In the genomic region with DNA sequence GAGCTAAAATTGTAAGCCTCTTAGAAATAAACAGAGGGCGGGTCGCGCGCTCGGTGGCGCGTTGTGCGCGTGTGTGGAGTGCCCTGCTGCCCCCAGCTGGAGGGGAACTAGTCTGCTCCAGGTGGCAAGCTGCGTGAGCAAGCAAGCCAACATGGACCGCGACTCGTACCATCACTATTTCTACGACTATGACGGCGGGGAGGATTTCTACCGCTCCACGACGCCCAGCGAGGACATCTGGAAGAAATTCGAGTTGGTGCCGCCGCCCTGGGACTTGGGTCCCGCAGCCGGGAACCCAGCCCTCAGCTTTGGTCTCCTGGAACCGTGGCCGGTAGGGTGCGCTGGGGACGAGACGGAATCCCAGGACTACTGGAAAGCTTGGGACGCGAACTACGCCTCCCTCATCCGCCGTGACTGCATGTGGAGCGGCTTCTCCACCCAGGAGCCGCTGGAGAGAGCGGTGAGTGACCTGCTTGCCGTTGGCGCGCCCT, we compare ENCODE assay signal across 11 cellular contexts.
DNase-seq lines count a peak whose midpoint lies in the region; ATAC-seq lines count a peak whose summit lies in the region.
"Had no signal": no experiment of that assay in that cellular context is flagged by ENCODE, and none has a peak within 500 bp of the region (broad histone marks: within the 10 kb centered on the region; RNA-seq: fewer than 3 reads in every experiment).

No MANE protein-coding gene starts in this region.

- no peak overlapping the region for H3K27ac ChIP-seq in iPS-20b (ENCODE audit: low read length)
- H3K27ac ChIP-seq in effector memory CD4-positive, alpha-beta T cell (ENCODE audit: insufficient read depth, low read length, poor library complexity, severe bottlenecking), result no peak overlapping the region
- H3K27ac ChIP-seq: heart left ventricle had no signal

- peak overlapping the region; percentile 66 for H3K4me3 ChIP-seq in iPS-20b (ENCODE audit: low read length)
- no peak overlapping the region for H3K4me3 ChIP-seq in effector memory CD4-positive, alpha-beta T cell (ENCODE audit: insufficient read depth, low read depth, low read length, poor library complexity, severe bottlenecking)
- H3K4me3 ChIP-seq: heart left ventricle had no signal

- no peaks in the 10 kb centered on the region for H3K9me3 ChIP-seq in iPS-20b (ENCODE audit: insufficient read depth, low read depth, low read length)
- no peaks in the 10 kb centered on the region for H3K9me3 ChIP-seq in effector memory CD4-positive, alpha-beta T cell (ENCODE audit: control insufficient read depth, low read length)

- H3K36me3 ChIP-seq in iPS-20b (ENCODE audit: insufficient read depth, low read depth, low read length), result no peaks in the 10 kb centered on the region
- no peaks in the 10 kb centered on the region for H3K36me3 ChIP-seq in effector memory CD4-positive, alpha-beta T cell (ENCODE audit: control insufficient read depth, insufficient read depth, low read length)
- H3K36me3 ChIP-seq: heart left ventricle had no signal

- peaks cover 5% of the 10 kb centered on the region for H3K4me1 Mint-ChIP-seq in activated naive CD4-positive, alpha-beta T cell treated with anti-CD3 and anti-CD28 coated beads, Interleukin-2, amount 10 ng/mL, durations not matched to agents 7 days and 5 days
- H3K4me1 Mint-ChIP-seq in activated naive CD8-positive, alpha-beta T cell treated with anti-CD3 and anti-CD28 coated beads, Interleukin-2, amount 10 ng/mL, durations not matched to agents 7 days and 5 days, result no peaks in the 10 kb centered on the region
- H3K4me1 Mint-ChIP-seq in T-helper 2 cell treated with Interferon-gamma antibody and Interleukin-4, amounts not matched to agents 5 μg/mL and 100 μg/mL, for 36 hours (ENCODE audit: low read depth), result no peaks in the 10 kb centered on the region
- no peaks in the 10 kb centered on the region for H3K4me1 Mint-ChIP-seq in immature natural killer cell

- no peak overlapping the region for H3K9ac ChIP-seq in iPS-20b (ENCODE audit: low read depth, low read length)

- peak; percentile 42 for ATAC-seq in activated naive CD8-positive, alpha-beta T cell treated with anti-CD3 and anti-CD28 coated beads, Interleukin-2, amount 10 ng/mL, durations not matched to agents 7 days and 5 days (ENCODE audit: low read depth)
- ATAC-seq in stimulated activated naive CD8-positive, alpha-beta T cell treated with anti-CD3 and anti-CD28 coated beads, Interleukin-15, Interleukin-2, amounts not matched to agents 100 U/mL and 50 U/mL, for 24 hours, result no peak
- ATAC-seq: activated CD4-positive, CD25-positive, alpha-beta regulatory T cell treated with anti-CD3 and anti-CD28 coated beads, Interleukin-2, amount 50 U/mL, for 24 hours; heart left ventricle had no signal

- POLR2A ChIA-PET in activated naive CD8-positive, alpha-beta T cell treated with anti-CD3 and anti-CD28 coated beads, Interleukin-2, amount 10 ng/mL, durations not matched to agents 7 days and 5 days (lab: Charles Lee), result no interaction called here

- H3K4me1 ChIP-seq in iPS-20b (ENCODE audit: insufficient read depth, low read length), result no peaks in the 10 kb centered on the region
- no peaks in the 10 kb centered on the region for H3K4me1 ChIP-seq in effector memory CD4-positive, alpha-beta T cell (ENCODE audit: control insufficient read depth, insufficient read depth, low read length, poor library complexity, severe bottlenecking)
- H3K4me1 ChIP-seq: heart left ventricle had no signal

- CTCF ChIA-PET in activated naive CD4-positive, alpha-beta T cell treated with anti-CD3 and anti-CD28 coated beads, Interleukin-2, amount 10 ng/mL, durations not matched to agents 7 days and 5 days (lab: Charles Lee), result no interaction called here

- H3K27me3 Mint-ChIP-seq in activated naive CD4-positive, alpha-beta T cell treated with anti-CD3 and anti-CD28 coated beads, Interleukin-2, amount 10 ng/mL, durations not matched to agents 7 days and 5 days, result peaks cover 22% of the 10 kb centered on the region
- peaks cover 17% of the 10 kb centered on the region for H3K27me3 Mint-ChIP-seq in activated naive CD8-positive, alpha-beta T cell treated with anti-CD3 and anti-CD28 coated beads, Interleukin-2, amount 10 ng/mL, durations not matched to agents 7 days and 5 days
- peaks cover 9% of the 10 kb centered on the region for H3K27me3 Mint-ChIP-seq in T-helper 2 cell treated with Interferon-gamma antibody and Interleukin-4, amounts not matched to agents 5 μg/mL and 100 μg/mL, for 36 hours (ENCODE audit: low read depth)
- H3K27me3 Mint-ChIP-seq in immature natural killer cell (ENCODE audit: low read depth in 3 of 3), result peaks cover 0 to 12% (median 4%) of the 10 kb centered on the region in 3 donors

- no peak overlapping the region for H3K4me3 Mint-ChIP-seq in activated naive CD4-positive, alpha-beta T cell treated with anti-CD3 and anti-CD28 coated beads, Interleukin-2, amount 10 ng/mL, durations not matched to agents 7 days and 5 days
- no peak overlapping the region for H3K4me3 Mint-ChIP-seq in activated naive CD8-positive, alpha-beta T cell treated with anti-CD3 and anti-CD28 coated beads, Interleukin-2, amount 10 ng/mL, durations not matched to agents 7 days and 5 days
- H3K4me3 Mint-ChIP-seq in T-helper 2 cell treated with Interferon-gamma antibody and Interleukin-4, amounts not matched to agents 5 μg/mL and 100 μg/mL, for 36 hours, result no peak overlapping the region
- H3K4me3 Mint-ChIP-seq in immature natural killer cell, result no peak overlapping the region

- H3K27ac Mint-ChIP-seq in activated naive CD4-positive, alpha-beta T cell treated with anti-CD3 and anti-CD28 coated beads, Interleukin-2, amount 10 ng/mL, durations not matched to agents 7 days and 5 days, result no peak overlapping the region
- no peak overlapping the region for H3K27ac Mint-ChIP-seq in activated naive CD8-positive, alpha-beta T cell treated with anti-CD3 and anti-CD28 coated beads, Interleukin-2, amount 10 ng/mL, durations not matched to agents 7 days and 5 days
- no peak overlapping the region for H3K27ac Mint-ChIP-seq in T-helper 2 cell treated with Interferon-gamma antibody and Interleukin-4, amounts not matched to agents 5 μg/mL and 100 μg/mL, for 36 hours
- H3K27ac Mint-ChIP-seq in immature natural killer cell, result no peak overlapping the region

- H3K36me3 Mint-ChIP-seq in activated naive CD4-positive, alpha-beta T cell treated with anti-CD3 and anti-CD28 coated beads, Interleukin-2, amount 10 ng/mL, durations not matched to agents 7 days and 5 days, result no peaks in the 10 kb centered on the region
- no peaks in the 10 kb centered on the region for H3K36me3 Mint-ChIP-seq in activated naive CD8-positive, alpha-beta T cell treated with anti-CD3 and anti-CD28 coated beads, Interleukin-2, amount 10 ng/mL, durations not matched to agents 7 days and 5 days
- no peaks in the 10 kb centered on the region for H3K36me3 Mint-ChIP-seq in T-helper 2 cell treated with Interferon-gamma antibody and Interleukin-4, amounts not matched to agents 5 μg/mL and 100 μg/mL, for 36 hours (ENCODE audit: low read depth)
- no peaks in the 10 kb centered on the region for H3K36me3 Mint-ChIP-seq in immature natural killer cell

- no peaks in the 10 kb centered on the region for H3K9me3 Mint-ChIP-seq in activated naive CD4-positive, alpha-beta T cell treated with anti-CD3 and anti-CD28 coated beads, Interleukin-2, amount 10 ng/mL, durations not matched to agents 7 days and 5 days
- no peaks in the 10 kb centered on the region for H3K9me3 Mint-ChIP-seq in activated naive CD8-positive, alpha-beta T cell treated with anti-CD3 and anti-CD28 coated beads, Interleukin-2, amount 10 ng/mL, durations not matched to agents 7 days and 5 days
- H3K9me3 Mint-ChIP-seq in T-helper 2 cell treated with Interferon-gamma antibody and Interleukin-4, amounts not matched to agents 5 μg/mL and 100 μg/mL, for 36 hours, result no peaks in the 10 kb centered on the region
- H3K9me3 Mint-ChIP-seq in immature natural killer cell, result peaks cover 0 to 2% (median 0%) of the 10 kb centered on the region in 6 donors

- DNase-seq in activated naive CD4-positive, alpha-beta T cell treated with anti-CD3 and anti-CD28 coated beads, Interleukin-2, amount 10 ng/mL, durations not matched to agents 7 days and 5 days, result peak; percentile 32
- DNase-seq in activated naive CD4-positive, alpha-beta T cell treated with Interleukin-2 at 50 U/mL for 16 hours, result no peak
- no peak for DNase-seq in activated naive CD8-positive, alpha-beta T cell treated with anti-CD3 and anti-CD28 coated beads, Interleukin-2, amount 10 ng/mL, durations not matched to agents 7 days and 5 days
- DNase-seq in stimulated activated naive CD8-positive, alpha-beta T cell treated with anti-CD3 and anti-CD28 coated beads, Interleukin-15, Interleukin-2, amounts not matched to agents 100 U/mL and 50 U/mL, for 24 hours, result peak; percentile 2
- no peak for DNase-seq in T-helper 2 cell treated with Interferon-gamma antibody and Interleukin-4, amounts not matched to agents 5 μg/mL and 100 μg/mL, for 36 hours (ENCODE audit: low spot score)
- no peak for DNase-seq in immature natural killer cell
- DNase-seq in effector memory CD4-positive, alpha-beta T cell, result no peak
- DNase-seq: nucleus accumbens had no signal

- H3K27me3 ChIP-seq in iPS-20b (ENCODE audit: insufficient read depth, low read length), result peaks cover 19% of the 10 kb centered on the region
- H3K27me3 ChIP-seq in effector memory CD4-positive, alpha-beta T cell (replicated peaks; ENCODE audit: control insufficient read depth, insufficient read depth, low read length, poor library complexity, severe bottlenecking), result no peaks in the 10 kb centered on the region

Comparison
In these comparisons a context has a peak if more than half of its experiments do, and no peak if none do; other contexts are left out.
1. DNase-seq: peak in activated naive CD4-positive, alpha-beta T cell treated with anti-CD3 and anti-CD28 coated beads, Interleukin-2, amount 10 ng/mL, durations not matched to agents 7 days and 5 days (single experiment) and stimulated activated naive CD8-positive, alpha-beta T cell treated with anti-CD3 and anti-CD28 coated beads, Interleukin-15, Interleukin-2, amounts not matched to agents 100 U/mL and 50 U/mL, for 24 hours (single experiment); none in activated naive CD4-positive, alpha-beta T cell treated with Interleukin-2 at 50 U/mL for 16 hours (single experiment), activated naive CD8-positive, alpha-beta T cell treated with anti-CD3 and anti-CD28 coated beads, Interleukin-2, amount 10 ng/mL, durations not matched to agents 7 days and 5 days (single experiment), T-helper 2 cell treated with Interferon-gamma antibody and Interleukin-4, amounts not matched to agents 5 μg/mL and 100 μg/mL, for 36 hours (single experiment), immature natural killer cell (0 of 3) and effector memory CD4-positive, alpha-beta T cell (0 of 3).